In the genomic region with DNA sequence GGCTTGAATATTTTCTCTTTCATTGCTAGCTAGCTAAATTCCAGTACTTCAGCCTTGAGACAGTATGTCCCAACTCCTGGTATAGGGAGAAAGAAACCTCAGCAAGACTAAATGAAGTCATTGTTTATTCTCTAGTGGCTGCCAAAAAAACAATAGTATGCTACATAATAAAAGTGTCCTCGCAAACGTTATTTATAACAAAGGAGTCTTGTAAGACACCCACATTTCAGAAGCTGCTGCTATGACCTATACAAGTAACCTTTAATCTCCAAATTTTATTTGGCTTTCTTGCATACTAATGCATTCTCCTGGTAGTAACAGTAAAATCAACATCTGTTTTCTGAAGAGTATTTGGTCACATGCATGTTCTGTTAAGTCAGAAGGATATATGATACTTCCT, we compare ENCODE assay signal across 17 cellular contexts. TPM values are rescaled to one million over a fixed set of nuclear protein-coding genes. Genes with fewer than 3 reads are reported as not detected.
A peak's percentile ranks its signal among the peaks of the same experiment; 100 is the strongest.
DNase-seq lines count a peak whose midpoint lies in the region; ATAC-seq and TF ChIP-seq lines count a peak whose summit lies in the region.
"Had no signal": no experiment of that assay in that cellular context is flagged by ENCODE, and none has a peak within 500 bp of the region (broad histone marks: within the 10 kb centered on the region; RNA-seq: fewer than 3 reads in every experiment).

No MANE protein-coding gene starts in this region.

- no peaks in the 10 kb centered on the region for H3K9me3 ChIP-seq in tibial nerve
- H3K9me3 ChIP-seq in mucosa of descending colon = no peaks in the 10 kb centered on the region
- H3K9me3 ChIP-seq: BLaER1 treated with 17β-estradiol and CSF1 and Interleukin-3, amounts not matched to agents 10 nM and 100 nM; gastrocnemius medialis; right lobe of liver; SK-N-SH had no signal

- TF ChIP-seq POLR2A in tibial nerve (IDR thresholded peaks at IDR 0.05) = no peak

- ATAC-seq in mucosa of descending colon = no peak
- ATAC-seq: gastrocnemius medialis, left lobe of liver, Panc1, right lobe of liver had no signal

- intact Hi-C loops in mucosa of descending colon (cut with DNase I, micrococcal nuclease) = no loop called here

- TF ChIP-seq CTCF in cardiac fibroblast (IDR thresholded peaks at IDR 0.05; ENCODE audit: low read depth, low read length) (no peak), tibial nerve (IDR thresholded peaks at IDR 0.05) (no peak), mucosa of descending colon (IDR thresholded peaks at IDR 0.05) (no peak)

- H3K4me3 ChIP-seq in cardiac fibroblast (replicated peaks in 1 of 2; ENCODE audit: low read depth in 2 of 2, low read length in 2 of 2) = no peak overlapping the region
- no peak overlapping the region for H3K4me3 ChIP-seq in tibial nerve
- no peak overlapping the region for H3K4me3 ChIP-seq in mucosa of descending colon
- H3K4me3 ChIP-seq: BLaER1 treated with 17β-estradiol and CSF1 and Interleukin-3, amounts not matched to agents 10 nM and 100 nM; gastrocnemius medialis; right lobe of liver had no signal

- H3K4me1 ChIP-seq in tibial nerve (peaks cover 0 to 20% (median 9%) of the 10 kb centered on the region in 4 donors), mucosa of descending colon (ENCODE audit: low read depth) (no peaks in the 10 kb centered on the region)
- H3K4me1 ChIP-seq: BLaER1 treated with 17β-estradiol and CSF1 and Interleukin-3, amounts not matched to agents 10 nM and 100 nM; gastrocnemius medialis; right lobe of liver had no signal

- peak; percentile 76 to 89 for TF ChIP-seq EP300 in tibial nerve (IDR thresholded peaks at IDR 0.05)

- WGBS in tibial nerve, 2 donors = 8 to 18% methylated on average over 2 of the region's 2 CpGs

- H3K36me3 ChIP-seq in tibial nerve (peaks cover 0 to 38% (median 0%) of the 10 kb centered on the region in 3 donors), mucosa of descending colon (ENCODE audit: low read depth) (no peaks in the 10 kb centered on the region)

- H3K27ac ChIP-seq in tibial nerve = peak overlapping the region in 3 of 4 donors; percentile 71 to 83 (median 78)
- H3K27ac ChIP-seq: BLaER1 treated with 17β-estradiol and CSF1 and Interleukin-3, amounts not matched to agents 10 nM and 100 nM; gastrocnemius medialis; right lobe of liver had no signal

- H3K27me3 ChIP-seq in tibial nerve = no peaks in the 10 kb centered on the region
- H3K27me3 ChIP-seq: BLaER1 treated with 17β-estradiol and CSF1 and Interleukin-3, amounts not matched to agents 10 nM and 100 nM; gastrocnemius medialis; right lobe of liver had no signal

- DNase-seq in H4 (ENCODE audit: low spot score) (peak; percentile 59), cardiac fibroblast (ENCODE audit: low read depth in 2 of 2) (peak; percentile 34 to 77), globus pallidus (ENCODE audit: low spot score) (peak; percentile 19), tibial nerve (ENCODE audit: low spot score in 2 of 2) (no peak), mucosa of descending colon (no peak), KG1 (lab: John Stamatoyannopoulos, UW) (no peak)
- DNase-seq in activated CD4-positive, alpha-beta T cell treated with anti-CD3 and anti-CD28 coated beads for 48 hours = no peak
- DNase-seq: activated CD4-positive, alpha-beta T cell treated with anti-CD3 and anti-CD28 coated beads for 1 hour; gastrocnemius medialis; MM.1S; right lobe of liver; SK-N-SH; stimulated activated CD4-positive, alpha-beta T cell treated with anti-CD3 and anti-CD28 coated beads, Interleukin-2, amount 100 ng/mL, for 48 hours; T-helper 9 cell had no signal

RNA-seq across cellular contexts. Expression of a gene that starts 28.8 kb away (rescaled TPM):
- 3.5 and 4.5 TPM in 2 replicates for total RNA-seq in H4 (2014; rRNA removed; shearing (Covaris generic))
- total RNA-seq in tibial nerve (100 to 1,000 TPM in 1 of 4 donors, 10 to 100 TPM in 3; 66.9 to 100 (median 90.5) TPM), mucosa of descending colon (10 to 100 TPM in 2 of 3 donors, 1 to 10 TPM in 1; 8.2 to 16.6 (median 10.8) TPM)

RNA-seq across cellular contexts. Expression of a gene that starts 36.8 kb away (rescaled TPM):
- 22.2 and 23.8 TPM in 2 replicates for total RNA-seq in H4 (2014; rRNA removed; shearing (Covaris generic))
- total RNA-seq in tibial nerve (10 to 100 TPM; 28.8 to 45.4 (median 37.7) TPM), mucosa of descending colon (100 to 1,000 TPM in 2 of 3 donors, 10 to 100 TPM in 1; 68.2 to 127 (median 125) TPM)

Comparison
In these comparisons a context has a peak if more than half of its experiments do, and no peak if none do; other contexts are left out.
1. DNase-seq: peak in H4 (single experiment), cardiac fibroblast (2 of 2) and globus pallidus (single experiment); none in tibial nerve (0 of 2), mucosa of descending colon (0 of 3), activated CD4-positive, alpha-beta T cell treated with anti-CD3 and anti-CD28 coated beads for 48 hours (single experiment) and KG1 (single experiment).